ENCODE assay signal across 1 cellular context in genomic region chr1:26900001-26900814, GRCh38.
A peak's percentile ranks its signal among the peaks of the same experiment; 100 is the strongest.
TF ChIP-seq lines count a peak whose summit lies in the region.

TSS of gene GPATCH3 (minus strand) at chr1:26900467. CDS start at chr1:26900442, 25 bp downstream.

TF ChIP-seq in HepG2, 621 proteins besides CTCF, POLR2A, EP300 and RAD21 (continued from another document and continues in another):
- TF ChIP-seq IKZF5 (CRISPR knock-in tag; IDR thresholded peaks at IDR 0.05), result peak; percentile 63; the same call in 1 of the 2 replicates
- no peak for TF ChIP-seq MBNL3 (CRISPR knock-in tag; conservative IDR thresholded peaks at IDR 0.05)
- TF ChIP-seq ZNF570 (CRISPR knock-in tag; IDR thresholded peaks at IDR 0.05; ENCODE audit: borderline replicate concordance), result no peak
- no peak for TF ChIP-seq SIX1 (CRISPR knock-in tag; IDR thresholded peaks at IDR 0.05; ENCODE audit: borderline replicate concordance)
- TF ChIP-seq ZKSCAN1 (IDR thresholded peaks at IDR 0.05; ENCODE audit: low read length), result no peak
- 0 out of 2 replicates have a peak, but pooled peaks have one; percentile 46 for TF ChIP-seq ZNF431 (CRISPR knock-in tag; IDR thresholded peaks at IDR 0.05; ENCODE audit: borderline replicate concordance, low read depth)
- TF ChIP-seq HNRNPL (IDR thresholded peaks at IDR 0.05; ENCODE audit: low read depth, low read length), result 0 out of 2 replicates have a peak, but pooled peaks have one; percentile 34
- TF ChIP-seq HNRNPH1 (optimal IDR thresholded peaks at IDR 0.05; ENCODE audit: low read depth, low read length), result no peak
- TF ChIP-seq ZNF598 (CRISPR knock-in tag; IDR thresholded peaks at IDR 0.05; ENCODE audit: borderline replicate concordance), result no peak
- no peak for TF ChIP-seq MAF1 (CRISPR knock-in tag; IDR thresholded peaks at IDR 0.05; ENCODE audit: borderline replicate concordance)
- peak; percentile 46 for TF ChIP-seq MED8 (CRISPR knock-in tag; IDR thresholded peaks at IDR 0.05; ENCODE audit: insufficient replicate concordance)
- no peak for TF ChIP-seq GRHL1 (CRISPR knock-in tag; conservative IDR thresholded peaks at IDR 0.05)
- peak; percentile 9; the same call in 1 of the 2 replicates for TF ChIP-seq SMC3 (IDR thresholded peaks at IDR 0.05; ENCODE audit: low read length)
- peak; percentile 68; the same call in 1 of the 2 replicates for TF ChIP-seq MED13 (CRISPR knock-in tag; IDR thresholded peaks at IDR 0.05)
- TF ChIP-seq ZNF616 (CRISPR knock-in tag; IDR thresholded peaks at IDR 0.05; ENCODE audit: low read depth), result no peak
- no peak for TF ChIP-seq SNAPC4 (CRISPR knock-in tag; IDR thresholded peaks at IDR 0.05)
- TF ChIP-seq ZBTB39 (CRISPR knock-in tag; IDR thresholded peaks at IDR 0.05), result no peak
- TF ChIP-seq ZBTB46 (CRISPR knock-in tag; IDR thresholded peaks at IDR 0.05; ENCODE audit: borderline replicate concordance), result no peak
- TF ChIP-seq ZNF556 (CRISPR knock-in tag; IDR thresholded peaks at IDR 0.05; ENCODE audit: borderline replicate concordance), result peak; percentile 77; the same call in 1 of the 2 replicates
- peak; percentile 87 for TF ChIP-seq CEBPG (CRISPR knock-in tag; IDR thresholded peaks at IDR 0.05)
- no peak for TF ChIP-seq ZNF468 (CRISPR knock-in tag; IDR thresholded peaks at IDR 0.05)
- no peak for TF ChIP-seq IKZF1 (IDR thresholded peaks at IDR 0.05)
- no peak for TF ChIP-seq MZF1 (CRISPR knock-in tag; IDR thresholded peaks at IDR 0.05; ENCODE audit: borderline replicate concordance)
- TF ChIP-seq PRDM4 (CRISPR knock-in tag; IDR thresholded peaks at IDR 0.05; ENCODE audit: borderline replicate concordance), result no peak
- TF ChIP-seq ZNF232 (CRISPR knock-in tag; IDR thresholded peaks at IDR 0.05; ENCODE audit: borderline replicate concordance), result peak; percentile 89; the same call in 1 of the 2 replicates
- TF ChIP-seq MTERF4 (CRISPR knock-in tag; IDR thresholded peaks at IDR 0.05), result no peak
- TF ChIP-seq HOXA7 (CRISPR knock-in tag; IDR thresholded peaks at IDR 0.05), result no peak
- TF ChIP-seq ZFAT (CRISPR knock-in tag; conservative IDR thresholded peaks at IDR 0.05), result no peak
- TF ChIP-seq ZNF337 (CRISPR knock-in tag; IDR thresholded peaks at IDR 0.05; ENCODE audit: borderline replicate concordance, low read depth), result no peak
- peak; percentile 74; the same call in 1 of the 2 replicates for TF ChIP-seq NFKB2 (CRISPR knock-in tag; IDR thresholded peaks at IDR 0.05; ENCODE audit: borderline replicate concordance)
- TF ChIP-seq HMGXB3 (CRISPR knock-in tag; IDR thresholded peaks at IDR 0.05; ENCODE audit: borderline replicate concordance), result no peak
- no peak for TF ChIP-seq ZNF512 (CRISPR knock-in tag; IDR thresholded peaks at IDR 0.05)
- no peak for TF ChIP-seq PHB2 (IDR thresholded peaks at IDR 0.05; ENCODE audit: partially characterized antibody)
- no peak for TF ChIP-seq ZMAT5 (CRISPR knock-in tag; IDR thresholded peaks at IDR 0.05; ENCODE audit: borderline replicate concordance, low read depth)
- 0 out of 2 replicates have a peak, but pooled peaks have one; percentile 30 for TF ChIP-seq ZBTB3 (CRISPR knock-in tag; IDR thresholded peaks at IDR 0.05; ENCODE audit: borderline replicate concordance, low read depth)
